8 cellular contexts compared by ENCODE assay signal in genomic region chr10:124732931-124733536, GRCh38. TPM values are rescaled to one million over a fixed set of nuclear protein-coding genes. Genes with fewer than 3 reads are reported as not detected.
DNase-seq lines count a peak whose midpoint lies in the region; ATAC-seq and TF ChIP-seq lines count a peak whose summit lies in the region.

No MANE protein-coding gene starts in this region.

- H3K4me3 Mint-ChIP-seq in activated T-cell treated with anti-CD3 and anti-CD28 coated beads, Interleukin-2, amount 50 U/mL, for 24 hours, result peak overlapping the region; percentile 60

- no peaks in the 10 kb centered on the region for H3K9me3 Mint-ChIP-seq in activated T-cell treated with anti-CD3 and anti-CD28 coated beads, Interleukin-2, amount 50 U/mL, for 24 hours

- H3K9me3 ChIP-seq in cardiac muscle cell (ENCODE audit: low read depth) (no peaks in the 10 kb centered on the region), HAP-1 (no peaks in the 10 kb centered on the region)

- H3K27me3 ChIP-seq in cardiac muscle cell (no peaks in the 10 kb centered on the region), HAP-1 (ENCODE audit: low read depth) (no peaks in the 10 kb centered on the region)

- H3K36me3 ChIP-seq in cardiac muscle cell (no peaks in the 10 kb centered on the region), HAP-1 (replicated peaks) (peaks cover 6% of the 10 kb centered on the region; the same call in 1 of the 2 replicates)

- DNase-seq in activated T-cell treated with anti-CD3 and anti-CD28 coated beads, Interleukin-2, amount 50 U/mL, for 24 hours, result peak; percentile 84
- DNase-seq in cardiac muscle cell (ENCODE audit: low read depth in 1 of 2, low spot score in 1 of 2), result peak in 1 of 2 donors; percentile 52
- DNase-seq in stimulated activated CD4-positive, alpha-beta T cell treated with anti-CD3 and anti-CD28 coated beads, Interleukin-1b, Interleukin-23, amount 100 ng/mL, for 48 hours, result peak; percentile 85
- DNase-seq in epidermal melanocyte (ENCODE audit: insufficient read length, low spot score), result no peak
- DNase-seq in 8988T, result no peak
- no peak for DNase-seq in HAP-1 (ENCODE audit: low spot score in 2 of 2)

- H3K4me1 Mint-ChIP-seq in activated T-cell treated with anti-CD3 and anti-CD28 coated beads, Interleukin-2, amount 50 U/mL, for 24 hours (ENCODE audit: low read depth), result peaks cover 97% of the 10 kb centered on the region

- H3K4me1 ChIP-seq in cardiac muscle cell (ENCODE audit: low read depth), result peaks cover 32% of the 10 kb centered on the region
- no peaks in the 10 kb centered on the region for H3K4me1 ChIP-seq in HAP-1

- ATAC-seq in GM19351 (IDR thresholded peaks at IDR 0.05; ENCODE audit: unreplicated experiment) (peak; percentile 59), HG03378 (IDR thresholded peaks at IDR 0.05; ENCODE audit: unreplicated experiment) (peak; percentile 56)

- peak overlapping the region; percentile 85 for H3K27ac Mint-ChIP-seq in activated T-cell treated with anti-CD3 and anti-CD28 coated beads, Interleukin-2, amount 50 U/mL, for 24 hours

- H3K27me3 Mint-ChIP-seq in activated T-cell treated with anti-CD3 and anti-CD28 coated beads, Interleukin-2, amount 50 U/mL, for 24 hours, result no peaks in the 10 kb centered on the region

- H3K27ac ChIP-seq in cardiac muscle cell, result peak overlapping the region; percentile 92

- in situ Hi-C loops in HAP-1 (cut with MboI; ENCODE audit: low sequenced_read_pairs), result no loop called here

- H3K36me3 Mint-ChIP-seq in activated T-cell treated with anti-CD3 and anti-CD28 coated beads, Interleukin-2, amount 50 U/mL, for 24 hours (ENCODE audit: low read depth), result peaks cover 26% of the 10 kb centered on the region

- no peak for TF ChIP-seq CTCF in cardiac muscle cell (IDR thresholded peaks at IDR 0.05; ENCODE audit: low read depth, low read length)

- H3K4me3 ChIP-seq in cardiac muscle cell (no peak overlapping the region), HAP-1 (no peak overlapping the region)

RNA-seq across cellular contexts. Expression of gene FAM53B, which starts 11.1 kb away (rescaled TPM):
- 28.7 and 34.8 TPM in 2 replicates for total RNA-seq in cardiac muscle cell
- 10.2 and 13.6 TPM in 2 replicates for polyA plus RNA-seq in cardiac muscle cell

RNA-seq across cellular contexts. Expression of gene EEF1AKMT2, which starts 58.7 kb away (rescaled TPM):
- 14.7 and 23.9 TPM in 2 replicates for total RNA-seq in cardiac muscle cell
- 17.3 and 29.9 TPM in 2 replicates for polyA plus RNA-seq in cardiac muscle cell

Comparison
In these comparisons a context has a peak if more than half of its experiments do, and no peak if none do; other contexts are left out.
1. DNase-seq: peak in activated T-cell treated with anti-CD3 and anti-CD28 coated beads, Interleukin-2, amount 50 U/mL, for 24 hours (single experiment) and stimulated activated CD4-positive, alpha-beta T cell treated with anti-CD3 and anti-CD28 coated beads, Interleukin-1b, Interleukin-23, amount 100 ng/mL, for 48 hours (single experiment); none in epidermal melanocyte (single experiment), 8988T (single experiment) and HAP-1 (0 of 2).